In the genomic region with DNA sequence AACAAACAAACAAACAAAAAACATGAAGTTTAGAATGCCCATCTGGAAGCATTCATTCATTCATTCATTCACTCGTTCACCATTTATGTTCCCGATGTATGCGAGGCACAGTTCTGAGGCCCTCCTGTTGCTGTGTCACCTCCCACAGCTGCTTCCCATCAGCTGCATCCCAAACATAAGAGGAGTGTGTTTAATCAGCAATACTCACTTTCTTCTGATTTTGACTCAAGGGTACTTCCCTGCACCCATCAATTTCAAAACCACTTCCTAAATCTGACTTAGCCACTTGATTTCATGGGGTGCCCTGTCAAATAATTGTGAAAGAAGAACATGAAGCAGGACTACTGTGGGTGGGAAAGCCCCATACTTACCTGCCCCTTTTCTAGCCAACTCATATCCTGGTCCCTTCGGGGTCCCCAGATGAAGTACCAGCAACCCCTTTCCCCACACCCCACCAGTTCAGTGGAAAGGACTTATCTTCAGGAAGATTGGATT, we compare ENCODE assay signal across 9 cellular contexts.
A peak's percentile ranks its signal among the peaks of the same experiment; 100 is the strongest.
DNase-seq lines count a peak whose midpoint lies in the region; ATAC-seq and TF ChIP-seq lines count a peak whose summit lies in the region.
"Had no signal": no experiment of that assay in that cellular context is flagged by ENCODE, and none has a peak within 500 bp of the region (broad histone marks: within the 10 kb centered on the region; RNA-seq: fewer than 3 reads in every experiment).

No MANE protein-coding gene starts in this region.

- H3K27me3 Mint-ChIP-seq in CD14-positive monocyte (ENCODE audit: low read depth in 3 of 3) (peaks cover 11 to 22% (median 19%) of the 10 kb centered on the region in 3 donors), Caco-2 (ENCODE audit: insufficient read depth, unreplicated experiment) (no peaks in the 10 kb centered on the region)
- no peaks in the 10 kb centered on the region for H3K27me3 Mint-ChIP-seq in activated T-cell treated with anti-CD3 and anti-CD28 coated beads, Interleukin-2, amount 50 U/mL, for 4 hours (ENCODE audit: low read depth)

- H3K4me1 Mint-ChIP-seq in CD14-positive monocyte (peaks cover 31% of the 10 kb centered on the region), Caco-2 (ENCODE audit: low read depth, unreplicated experiment) (peaks cover 11% of the 10 kb centered on the region)
- H3K4me1 Mint-ChIP-seq in activated T-cell treated with anti-CD3 and anti-CD28 coated beads, Interleukin-2, amount 50 U/mL, for 4 hours (ENCODE audit: low read depth), result peaks cover 48% of the 10 kb centered on the region

- no peak overlapping the region for H3K4me3 ChIP-seq in Caco-2 (ENCODE audit: low read depth, low read length)
- H3K4me3 ChIP-seq: Peyer's patch had no signal

- DNase-seq in CD14-positive monocyte (ENCODE audit: low spot score) (no peak), SHP77 treated with DMSO at 0.1 percent for 48 hours (lab: John Stamatoyannopoulos, UW) (no peak), HT-29 (ENCODE audit: low spot score) (no peak), Caco-2 (no peak), NCI-H2196 treated with DMSO at 0.1 percent for 48 hours (lab: John Stamatoyannopoulos, UW; ENCODE audit: unreplicated experiment) (no peak)
- no peak for DNase-seq in activated T-cell treated with anti-CD3 and anti-CD28 coated beads, Interleukin-2, amount 50 U/mL, for 4 hours
- DNase-seq: Peyer's patch had no signal

- no peaks in the 10 kb centered on the region for H3K27me3 ChIP-seq in Caco-2 (replicated peaks; ENCODE audit: control insufficient read depth, insufficient read depth, low read length)
- H3K27me3 ChIP-seq: Peyer's patch had no signal

- no TSS peak for BruUV-seq in Caco-2 (replicated peaks; lab: Mats Ljungman, UMichigan)

- CTCF ChIA-PET in Caco-2 (lab: Charles Lee), result no interaction called here

- H3K4me3 Mint-ChIP-seq in CD14-positive monocyte, result no peak overlapping the region
- peak overlapping the region; percentile 11 for H3K4me3 Mint-ChIP-seq in activated T-cell treated with anti-CD3 and anti-CD28 coated beads, Interleukin-2, amount 50 U/mL, for 4 hours
- no peak overlapping the region for H3K4me3 Mint-ChIP-seq in Caco-2 (ENCODE audit: unreplicated experiment)

- peaks cover 0 to 5% (median 0%) of the 10 kb centered on the region in 7 donors for H3K9me3 Mint-ChIP-seq in CD14-positive monocyte
- peaks cover 6% of the 10 kb centered on the region for H3K9me3 Mint-ChIP-seq in activated T-cell treated with anti-CD3 and anti-CD28 coated beads, Interleukin-2, amount 50 U/mL, for 4 hours
- no peaks in the 10 kb centered on the region for H3K9me3 Mint-ChIP-seq in Caco-2 (ENCODE audit: unreplicated experiment)

- ATAC-seq in GM19023 (IDR thresholded peaks at IDR 0.05; ENCODE audit: unreplicated experiment) (peak; percentile 35), HG02981 (IDR thresholded peaks at IDR 0.05; ENCODE audit: unreplicated experiment) (peak; percentile 31)
- peak; percentile 62 to 65 for ATAC-seq in activated T-cell treated with anti-CD3 and anti-CD28 coated beads, Interleukin-2, amount 50 U/mL, for 4 hours

- H3K27ac Mint-ChIP-seq in CD14-positive monocyte (peak overlapping the region; percentile 17 to 93 (median 77)), Caco-2 (ENCODE audit: unreplicated experiment) (no peak overlapping the region)

- H3K9me3 ChIP-seq in Caco-2, result no peaks in the 10 kb centered on the region
- H3K9me3 ChIP-seq: Peyer's patch had no signal

- no peak for TF ChIP-seq CTCF in CD14-positive monocyte (IDR thresholded peaks at IDR 0.05)
- TF ChIP-seq CTCF in Caco-2 (IDR thresholded peaks at IDR 0.05; ENCODE audit: insufficient read depth in 1 of 2, low read depth in 1 of 2, low read length in 1 of 2, severe bottlenecking in 1 of 2, unreplicated experiment in 1 of 2), result no peak

- POLR2A ChIA-PET in Caco-2 (lab: Charles Lee), result no interaction called here

- intact Hi-C loops in CD14-positive monocyte (cut with micrococcal nuclease), result loop anchor here in 1 of 2 donors (5.0 kb wide), 1 partner anchor 126 kb away; a partner anchor contains a TSS
- intact Hi-C loops in Caco-2 (cut with micrococcal nuclease; ENCODE audit: unreplicated experiment), result no loop called here

- H3K36me3 Mint-ChIP-seq in CD14-positive monocyte (no peaks in the 10 kb centered on the region), Caco-2 (ENCODE audit: insufficient read depth, unreplicated experiment) (no peaks in the 10 kb centered on the region)
- H3K36me3 Mint-ChIP-seq in activated T-cell treated with anti-CD3 and anti-CD28 coated beads, Interleukin-2, amount 50 U/mL, for 4 hours (ENCODE audit: insufficient read depth), result no peaks in the 10 kb centered on the region

- H3K4me1 ChIP-seq in Caco-2, result peaks cover 6% of the 10 kb centered on the region
- H3K4me1 ChIP-seq: Peyer's patch had no signal

- H3K36me3 ChIP-seq in Caco-2 (ENCODE audit: control insufficient read depth, insufficient read depth, low read length), result no peaks in the 10 kb centered on the region
- H3K36me3 ChIP-seq: Peyer's patch had no signal
